ENCODE assay signal across 17 cellular contexts in the genomic region with DNA sequence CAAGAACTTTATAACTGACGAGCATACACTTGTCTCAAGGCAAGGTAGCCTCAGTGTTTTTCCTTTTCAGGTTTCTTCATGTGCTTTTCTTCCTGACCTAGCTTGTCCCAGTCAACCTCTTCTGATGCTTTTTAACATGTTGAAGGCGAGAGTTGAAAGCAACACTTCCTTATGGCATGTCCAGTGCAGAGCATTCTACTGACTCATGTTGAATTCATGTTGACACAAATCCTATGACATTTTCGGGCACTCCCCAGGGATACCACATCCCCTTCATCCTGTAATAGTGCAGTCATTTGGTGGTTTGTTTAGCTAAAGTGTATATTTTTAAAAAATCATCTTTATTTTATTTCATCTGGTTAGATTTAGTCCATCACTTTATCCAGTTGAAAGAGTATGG.
DNase-seq lines count a peak whose midpoint lies in the region; ATAC-seq and TF ChIP-seq lines count a peak whose summit lies in the region.
"Had no signal": no experiment of that assay in that cellular context is flagged by ENCODE, and none has a peak within 500 bp of the region (broad histone marks: within the 10 kb centered on the region; RNA-seq: fewer than 3 reads in every experiment).

No MANE protein-coding gene starts in this region.

- no peak overlapping the region for H2AFZ ChIP-seq in neural progenitor cell (replicated peaks)

- no peaks in the 10 kb centered on the region for H3K4me1 Mint-ChIP-seq in neural progenitor cell
- H3K4me1 Mint-ChIP-seq: B cell, immature natural killer cell, T-cell had no signal

- no peak overlapping the region for H3K27ac ChIP-seq in neural progenitor cell

- H3K79me2 ChIP-seq in neural progenitor cell (ENCODE audit: low read depth) = no peaks in the 10 kb centered on the region

- H3K36me3 ChIP-seq in neural progenitor cell = no peaks in the 10 kb centered on the region

- no peaks in the 10 kb centered on the region for H3K36me3 Mint-ChIP-seq in neural progenitor cell
- H3K36me3 Mint-ChIP-seq: immature natural killer cell, T-cell had no signal

- intact Hi-C loops in left ventricle myocardium superior (cut with micrococcal nuclease) = no loop called here

- no peak overlapping the region for H3K4me3 ChIP-seq in neural progenitor cell

- ATAC-seq in left ventricle myocardium superior = no peak
- ATAC-seq: HCT116, T-cell had no signal

- no peak overlapping the region for H3K27ac Mint-ChIP-seq in neural progenitor cell
- H3K27ac Mint-ChIP-seq: B cell, immature natural killer cell, T-cell had no signal

- H3K9me3 ChIP-seq in neural progenitor cell (ENCODE audit: low read depth) = no peaks in the 10 kb centered on the region

- H3K4me1 ChIP-seq in neural progenitor cell = no peaks in the 10 kb centered on the region

- H3K9ac ChIP-seq in neural progenitor cell = no peak overlapping the region

- H3K27me3 Mint-ChIP-seq in neural progenitor cell (ENCODE audit: insufficient read depth, low read depth) = no peaks in the 10 kb centered on the region
- H3K27me3 Mint-ChIP-seq: B cell, T-cell had no signal

- DNase-seq in AG08396 (ENCODE audit: low spot score) = peak; percentile 56
- peak; percentile 89 for DNase-seq in HS-27A (ENCODE audit: low read depth)
- peak; percentile 44 for DNase-seq in astrocyte of the hippocampus (ENCODE audit: low read depth, low spot score)
- peak; percentile 77 for DNase-seq in iris pigment epithelial cell (ENCODE audit: low read depth)
- DNase-seq in NCI-H82 treated with DMSO at 0.1 percent for 48 hours (lab: John Stamatoyannopoulos, UW; ENCODE audit: unreplicated experiment) = no peak
- DNase-seq in left ventricle myocardium superior = no peak
- no peak for DNase-seq in neural progenitor cell (ENCODE audit: low spot score)
- no peak for DNase-seq in effector CD8-positive, alpha-beta T cell (lab: John Stamatoyannopoulos, UW)
- DNase-seq: activated CD8-positive, alpha-beta memory T cell treated with anti-CD3 and anti-CD28 coated beads, Interleukin-2, amount 50 U/mL, for 4 hours; activated naive CD4-positive, alpha-beta T cell treated with anti-CD3 and anti-CD28 coated beads, Interleukin-2, amount 50 U/mL, for 16 hours; immature natural killer cell; midbrain; NCI-H2171; stimulated activated CD4-positive, alpha-beta T cell treated with anti-CD3 and anti-CD28 coated beads, Interleukin-1b, Interleukin-23, amount 100 ng/mL, for 48 hours; T-cell had no signal

- no peaks in the 10 kb centered on the region for H3F3A ChIP-seq in neural progenitor cell (ENCODE audit: low read depth)

- no peak for TF ChIP-seq CTCF in neural progenitor cell (IDR thresholded peaks at IDR 0.05)

- H3K9me3 Mint-ChIP-seq in neural progenitor cell = no peaks in the 10 kb centered on the region
- H3K9me3 Mint-ChIP-seq: immature natural killer cell, T-cell had no signal

- H3K4me3 Mint-ChIP-seq in neural progenitor cell = no peak overlapping the region
- H3K4me3 Mint-ChIP-seq: B cell, immature natural killer cell, T-cell had no signal

- H4K20me1 ChIP-seq in neural progenitor cell (ENCODE audit: low read depth) = no peaks in the 10 kb centered on the region

- H3K4me2 ChIP-seq in neural progenitor cell = no peak overlapping the region

- H3K27me3 ChIP-seq in neural progenitor cell = no peaks in the 10 kb centered on the region

Comparison
In these comparisons a context has a peak if more than half of its experiments do, and no peak if none do; other contexts are left out.
1. DNase-seq: peak in AG08396 (single experiment), HS-27A (single experiment), astrocyte of the hippocampus (single experiment) and iris pigment epithelial cell (single experiment); none in NCI-H82 treated with DMSO at 0.1 percent for 48 hours (single experiment), left ventricle myocardium superior (single experiment), neural progenitor cell (single experiment) and effector CD8-positive, alpha-beta T cell (single experiment).